Comparison of ENCODE assay signal across 1 cellular context in the genomic region with DNA sequence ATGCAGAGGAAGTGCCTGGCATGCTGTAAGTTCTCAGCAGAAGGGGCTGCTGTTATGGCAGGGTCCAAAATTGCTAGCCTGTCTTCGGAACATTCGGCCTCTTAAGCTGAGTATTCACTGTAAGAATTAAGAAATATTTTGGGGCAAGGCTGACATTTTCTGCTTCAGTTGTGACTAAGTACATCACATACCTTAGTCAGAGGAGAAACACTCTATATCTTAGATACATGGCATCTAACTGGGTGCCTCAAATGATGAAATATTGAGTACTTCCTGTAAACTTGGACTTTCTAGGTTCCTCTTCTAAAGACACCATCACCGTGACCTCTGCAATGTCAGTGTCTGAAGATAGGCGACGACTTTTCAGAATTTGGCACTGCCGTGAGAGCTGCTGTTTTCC.
TF ChIP-seq lines count a peak whose summit lies in the region.

No MANE protein-coding gene starts in this region.

TF ChIP-seq in IMR-90, 13 proteins besides CTCF, POLR2A, EP300 and RAD21:
- TF ChIP-seq SMC3 (IDR thresholded peaks at IDR 0.05; ENCODE audit: low read depth, low read length) (no peak), ELK1 (IDR thresholded peaks at IDR 0.05; ENCODE audit: borderline replicate concordance, low read depth, low read length) (no peak), BHLHE40 (IDR thresholded peaks at IDR 0.05; ENCODE audit: low read depth, low read length) (no peak), MAFK (IDR thresholded peaks at IDR 0.05; ENCODE audit: low read depth, low read length) (no peak), FOS (IDR thresholded peaks at IDR 0.05; ENCODE audit: low read depth, low read length) (no peak), USF2 (IDR thresholded peaks at IDR 0.05; ENCODE audit: low read depth, low read length) (no peak), NFE2L2 (IDR thresholded peaks at IDR 0.05; ENCODE audit: low read depth, low read length) (no peak), CEBPB (IDR thresholded peaks at IDR 0.05; ENCODE audit: low read depth, low read length) (0 out of 2 replicates have a peak, but pooled peaks have one; percentile 26), MXI1 (IDR thresholded peaks at IDR 0.05; ENCODE audit: borderline replicate concordance, low read depth, low read length) (no peak)
